ENCODE assay signal across 1 cellular context in the genomic region with DNA sequence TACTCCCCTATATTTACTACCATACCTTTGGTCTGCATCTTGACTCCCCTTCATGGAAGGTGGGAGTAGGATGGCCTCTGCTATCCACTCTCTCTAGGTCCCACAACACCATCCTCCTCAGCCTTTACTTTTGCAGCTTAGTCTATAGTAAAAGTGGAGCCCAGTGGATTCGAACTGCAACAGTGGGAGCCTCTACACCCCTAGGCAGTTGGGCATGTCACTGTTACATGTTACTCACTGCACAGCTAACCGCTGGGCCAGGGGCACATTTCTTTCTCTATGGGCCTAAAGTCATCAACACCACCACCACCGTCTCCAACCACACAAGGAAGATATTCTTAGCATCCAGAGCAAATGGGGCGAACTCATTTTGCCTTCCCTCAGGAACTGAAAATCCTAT.
TF ChIP-seq lines count a peak whose summit lies in the region.

No MANE protein-coding gene starts in this region.

TF ChIP-seq in SK-N-SH, 30 proteins besides CTCF, POLR2A, EP300 and RAD21 (continued from another document):
- no peak for TF ChIP-seq CHD2 (IDR thresholded peaks at IDR 0.05; ENCODE audit: low read length, partially characterized antibody)
- TF ChIP-seq FOSL2 (IDR thresholded peaks at IDR 0.05; ENCODE audit: borderline replicate concordance, low read depth), result no peak
- no peak for TF ChIP-seq ELF1 (IDR thresholded peaks at IDR 0.05)
- TF ChIP-seq NFIC (IDR thresholded peaks at IDR 0.05; ENCODE audit: borderline replicate concordance), result no peak
- TF ChIP-seq MEF2A (IDR thresholded peaks at IDR 0.05; ENCODE audit: borderline replicate concordance, low read depth), result no peak
- TF ChIP-seq IRF3 (IDR thresholded peaks at IDR 0.05; ENCODE audit: low read depth, low read length), result no peak
